Comparison of ENCODE assay signal across 8 cellular contexts in genomic region chr2:127811397-127811860, GRCh38. TPM values are rescaled to one million over a fixed set of nuclear protein-coding genes. Genes with fewer than 3 reads are reported as not detected.
DNase-seq lines count a peak whose midpoint lies in the region; ATAC-seq and TF ChIP-seq lines count a peak whose summit lies in the region.

No MANE protein-coding gene starts in this region.

- H3F3A ChIP-seq in GM23338 (replicated peaks; ENCODE audit: low read depth) (no peaks in the 10 kb centered on the region), SU-DHL-6 (ENCODE audit: insufficient read depth) (peaks cover 15% of the 10 kb centered on the region; the same call in 1 of the 2 replicates)

- H3K4me2 ChIP-seq in GM23338: peak overlapping the region; percentile 82
- peak overlapping the region; percentile 94 for H3K4me2 ChIP-seq in SU-DHL-6 (ENCODE audit: low read depth, low read length, poor library complexity, severe bottlenecking)
- peak overlapping the region; percentile 99 for H3K4me2 ChIP-seq in parathyroid adenoma (ENCODE audit: low read length)

- peak; percentile 50 for ATAC-seq in GM23338

- H3K36me3 ChIP-seq in GM23338 (ENCODE audit: insufficient read depth) (no peaks in the 10 kb centered on the region), SU-DHL-6 (ENCODE audit: low read length) (no peaks in the 10 kb centered on the region), parathyroid adenoma (ENCODE audit: control insufficient read depth, insufficient read depth, low read length) (no peaks in the 10 kb centered on the region)

- peaks cover 13% of the 10 kb centered on the region for H3K27me3 Mint-ChIP-seq in GM23338 (ENCODE audit: insufficient read depth, low read depth, poor library complexity)

- peak overlapping the region; percentile 92 for H3K4me3 Mint-ChIP-seq in GM23338

- no peak for TF ChIP-seq CTCF in GM23338 (conservative IDR thresholded peaks at IDR 0.05; ENCODE audit: low read depth in 2 of 2)
- no peak for TF ChIP-seq CTCF in SU-DHL-6 (IDR thresholded peaks at IDR 0.05; ENCODE audit: insufficient read depth, low read length, poor library complexity, severe bottlenecking)
- TF ChIP-seq CTCF in fibroblast of villous mesenchyme (IDR thresholded peaks at IDR 0.05; ENCODE audit: insufficient read depth, low read depth, low read length): no peak
- TF ChIP-seq CTCF in parathyroid adenoma (IDR thresholded peaks at IDR 0.05): no peak

- H3K9ac ChIP-seq in SU-DHL-6 (ENCODE audit: low read length) (peak overlapping the region; percentile 86), parathyroid adenoma (no peak overlapping the region)

- H4K20me1 ChIP-seq in GM23338 (replicated peaks; ENCODE audit: insufficient read depth) (peaks cover 28% of the 10 kb centered on the region; the same call in 1 of the 2 replicates), SU-DHL-6 (ENCODE audit: low read depth, low read length) (peaks cover 22% of the 10 kb centered on the region; the same call in 1 of the 2 replicates)

- peaks cover 29% of the 10 kb centered on the region for H3K4me1 Mint-ChIP-seq in GM23338

- H3K9me3 ChIP-seq in SU-DHL-6 (ENCODE audit: insufficient read depth, low read length): no peaks in the 10 kb centered on the region
- no peaks in the 10 kb centered on the region for H3K9me3 ChIP-seq in parathyroid adenoma (ENCODE audit: control insufficient read depth, low read length)

- H3K27ac ChIP-seq in GM23338 (ENCODE audit: low read depth): peak overlapping the region; percentile 99
- H3K27ac ChIP-seq in SU-DHL-6 (ENCODE audit: low read depth, low read length): peak overlapping the region; percentile 77
- H3K27ac ChIP-seq in parathyroid adenoma: peak overlapping the region; percentile 90

- no peaks in the 10 kb centered on the region for H3K9me3 Mint-ChIP-seq in GM23338

- H3K36me3 Mint-ChIP-seq in GM23338 (ENCODE audit: low read depth): peaks cover 12% of the 10 kb centered on the region; the same call in 2 of the 3 replicates

- peaks cover 18% of the 10 kb centered on the region for H3K4me1 ChIP-seq in GM23338 (ENCODE audit: insufficient read depth)
- H3K4me1 ChIP-seq in parathyroid adenoma: peaks cover 5% of the 10 kb centered on the region

- H3K9me2 ChIP-seq in GM23338 (ENCODE audit: insufficient read depth) (no peaks in the 10 kb centered on the region), SU-DHL-6 (replicated peaks; ENCODE audit: insufficient read depth, low read length) (no peaks in the 10 kb centered on the region)

- H2AFZ ChIP-seq in GM23338: peak overlapping the region; percentile 60; the same call in 1 of the 2 replicates
- peak overlapping the region; percentile 71 for H2AFZ ChIP-seq in SU-DHL-6 (ENCODE audit: low read depth, low read length, severe bottlenecking)
- peak overlapping the region; percentile 79 for H2AFZ ChIP-seq in parathyroid adenoma

- peak; percentile 17 for DNase-seq in CD1c-positive myeloid dendritic cell (ENCODE audit: extremely low spot score)
- DNase-seq in GM23338 (ENCODE audit: low spot score): peak; percentile 49
- no peak for DNase-seq in fibroblast of villous mesenchyme (ENCODE audit: low read depth)
- no peak for DNase-seq in SKM-1 treated with dmso at 0.1 percent for 144 hours (lab: John Stamatoyannopoulos, UW; ENCODE audit: unreplicated experiment)
- DNase-seq in HCEC 1CT: no peak
- no peak for DNase-seq in activated CD4-positive, CD25-positive, alpha-beta regulatory T cell treated with anti-CD3 and anti-CD28 coated beads, Interleukin-2, amount 50 U/mL, for 72 hours

- H3K79me2 ChIP-seq in GM23338 (replicated peaks; ENCODE audit: insufficient read depth) (peaks cover 44% of the 10 kb centered on the region), SU-DHL-6 (ENCODE audit: insufficient read depth, low read length) (peaks cover 43% of the 10 kb centered on the region), parathyroid adenoma (peaks cover 22% of the 10 kb centered on the region)

- H3K27ac Mint-ChIP-seq in GM23338: peak overlapping the region; percentile 99

- H3K27me3 ChIP-seq in GM23338 (ENCODE audit: insufficient read depth) (no peaks in the 10 kb centered on the region), SU-DHL-6 (ENCODE audit: low read length) (no peaks in the 10 kb centered on the region), parathyroid adenoma (ENCODE audit: control insufficient read depth, insufficient read depth, low read length) (no peaks in the 10 kb centered on the region)

- H3K4me3 ChIP-seq in GM23338: peak overlapping the region; percentile 84
- H3K4me3 ChIP-seq in SU-DHL-6 (ENCODE audit: insufficient read depth, low read length, poor library complexity, severe bottlenecking): peak overlapping the region; percentile 95
- H3K4me3 ChIP-seq in fibroblast of villous mesenchyme (ENCODE audit: low read depth, low read length): peak overlapping the region; percentile 97
- peak overlapping the region; percentile 95 for H3K4me3 ChIP-seq in parathyroid adenoma (ENCODE audit: low read depth, low read length)

TF ChIP-seq in GM23338, 12 proteins besides CTCF, POLR2A, EP300 and RAD21 (continues in another document):
- no peak for TF ChIP-seq EZH2phosphoT487 (IDR thresholded peaks at IDR 0.05; ENCODE audit: unreplicated experiment)
- no peak for TF ChIP-seq CREB1 (CRISPR knock-in tag; IDR thresholded peaks at IDR 0.05; ENCODE audit: low read depth)
- TF ChIP-seq ZNF462 (CRISPR knock-in tag; IDR thresholded peaks at IDR 0.05): no peak
- TF ChIP-seq ZNF331 (CRISPR knock-in tag; IDR thresholded peaks at IDR 0.05; ENCODE audit: low read depth): no peak
- no peak for TF ChIP-seq JUNB (IDR thresholded peaks at IDR 0.05; ENCODE audit: unreplicated experiment)
- no peak for TF ChIP-seq ZNF114 (CRISPR knock-in tag; IDR thresholded peaks at IDR 0.05)
- no peak for TF ChIP-seq EZH2 (IDR thresholded peaks at IDR 0.05; ENCODE audit: low read depth, unreplicated experiment)

RNA-seq across cellular contexts. Expression of gene WDR33, which starts 0.5 kb away (rescaled TPM):
- 48.1 and 54.7 TPM in 2 replicates for total RNA-seq in GM23338 (2014; rRNA removed; shearing (Covaris generic))
- 32.1 and 37.2 TPM in 2 replicates for polyA plus RNA-seq in GM23338 (2016; fragmentation: Nextera tagmentation; extraction: Ambion mirVana)
- total RNA-seq in fibroblast of villous mesenchyme: 25.1 and 35.4 TPM in 2 replicates

RNA-seq across cellular contexts. Expression of gene POLR2D, which starts 46.5 kb away (rescaled TPM):
- 49.2 and 59.7 TPM in 2 replicates for total RNA-seq in GM23338 (2014; rRNA removed; shearing (Covaris generic))
- 23.3 and 25.4 TPM in 2 replicates for polyA plus RNA-seq in GM23338 (2016; fragmentation: Nextera tagmentation; extraction: Ambion mirVana)
- total RNA-seq in fibroblast of villous mesenchyme: 15.5 and 25.9 TPM in 2 replicates

Comparison
In these comparisons a context has a peak if more than half of its experiments do, and no peak if none do; other contexts are left out.
1. DNase-seq: peak in CD1c-positive myeloid dendritic cell (single experiment) and GM23338 (single experiment); none in fibroblast of villous mesenchyme (single experiment), SKM-1 treated with dmso at 0.1 percent for 144 hours (single experiment), HCEC 1CT (single experiment) and activated CD4-positive, CD25-positive, alpha-beta regulatory T cell treated with anti-CD3 and anti-CD28 coated beads, Interleukin-2, amount 50 U/mL, for 72 hours (single experiment).
2. Peak in every context shown above with its lines, with median percentiles within 50 percentile points of each other: H2AFZ ChIP-seq, H3K27ac ChIP-seq, H3K4me2 ChIP-seq and H3K4me3 ChIP-seq.